ENCODE assay signal across 23 cellular contexts in genomic region chr3:72480366-72480765, GRCh38.
"Had no signal": no experiment of that assay in that cellular context is flagged by ENCODE, and none has a peak within 500 bp of the region (broad histone marks: within the 10 kb centered on the region; RNA-seq: fewer than 3 reads in every experiment).

No MANE protein-coding gene starts in this region.

- H3K4me3 Mint-ChIP-seq: activated CD8-positive, alpha-beta T cell treated with anti-CD3 and anti-CD28 coated beads for 36 hours; activated naive CD8-positive, alpha-beta T cell treated with anti-CD3 and anti-CD28 coated beads, Interleukin-2, amount 10 ng/mL, durations not matched to agents 7 days and 5 days; immature natural killer cell; neural progenitor cell had no signal

- H3K4me3 ChIP-seq: breast epithelium, colonic mucosa, esophagus muscularis mucosa, hepatocyte, left lung, lung, neural progenitor cell, thyroid gland, upper lobe of right lung had no signal

- H3K4me1 ChIP-seq: breast epithelium, thyroid gland had no signal

- ATAC-seq: activated CD8-positive, alpha-beta T cell treated with anti-CD3 and anti-CD28 coated beads for 36 hours; left lung; naive thymus-derived CD4-positive, alpha-beta T cell; sciatic nerve; upper lobe of right lung had no signal

- H3K36me3 ChIP-seq: breast epithelium, colonic mucosa, esophagus muscularis mucosa, left lung, neural progenitor cell, thyroid gland, upper lobe of right lung, WERI-Rb-1 had no signal

- H3K27ac Mint-ChIP-seq: activated CD8-positive, alpha-beta T cell treated with anti-CD3 and anti-CD28 coated beads for 36 hours; activated naive CD8-positive, alpha-beta T cell treated with anti-CD3 and anti-CD28 coated beads, Interleukin-2, amount 10 ng/mL, durations not matched to agents 7 days and 5 days; neural progenitor cell had no signal

- H3K27me3 Mint-ChIP-seq: activated CD8-positive, alpha-beta T cell treated with anti-CD3 and anti-CD28 coated beads for 36 hours; activated naive CD8-positive, alpha-beta T cell treated with anti-CD3 and anti-CD28 coated beads, Interleukin-2, amount 10 ng/mL, durations not matched to agents 7 days and 5 days; naive thymus-derived CD4-positive, alpha-beta T cell had no signal

- H3K9me3 ChIP-seq: breast epithelium, colonic mucosa, esophagus muscularis mucosa, left lung, thyroid gland, upper lobe of right lung had no signal

- H3K36me3 Mint-ChIP-seq: immature natural killer cell, neural progenitor cell had no signal

- DNase-seq: activated CD4-positive, alpha-beta T cell treated with anti-CD3 and anti-CD28 coated beads for 1 hour; activated CD8-positive, alpha-beta T cell treated with anti-CD3 and anti-CD28 coated beads for 36 hours; activated gamma-delta T cell treated with Interleukin-2 at 50 U/mL for 16 hours; activated naive CD8-positive, alpha-beta T cell treated with anti-CD3 and anti-CD28 coated beads, Interleukin-2, amount 10 ng/mL, durations not matched to agents 7 days and 5 days; activated T-cell treated with anti-CD3 and anti-CD28 coated beads, Interleukin-2, amount 50 U/mL, for 48 hours; amniotic stem cell; colonic mucosa; glutamatergic neuron; immature natural killer cell; left lung; naive thymus-derived CD4-positive, alpha-beta T cell; posterior cingulate gyrus; small intestine; stimulated activated naive CD4-positive, alpha-beta T cell; thyroid gland; upper lobe of right lung; WERI-Rb-1 had no signal

- H3K9me3 Mint-ChIP-seq: activated naive CD8-positive, alpha-beta T cell treated with anti-CD3 and anti-CD28 coated beads, Interleukin-2, amount 10 ng/mL, durations not matched to agents 7 days and 5 days; immature natural killer cell; neural progenitor cell had no signal

- H3K27ac ChIP-seq: breast epithelium, colonic mucosa, esophagus muscularis mucosa, hepatocyte, left lung, neural progenitor cell, thyroid gland, upper lobe of right lung, WERI-Rb-1 had no signal

- H3K27me3 ChIP-seq: breast epithelium, colonic mucosa, esophagus muscularis mucosa, hepatocyte, left lung, neural progenitor cell, thyroid gland, upper lobe of right lung had no signal
